In the genomic region with DNA sequence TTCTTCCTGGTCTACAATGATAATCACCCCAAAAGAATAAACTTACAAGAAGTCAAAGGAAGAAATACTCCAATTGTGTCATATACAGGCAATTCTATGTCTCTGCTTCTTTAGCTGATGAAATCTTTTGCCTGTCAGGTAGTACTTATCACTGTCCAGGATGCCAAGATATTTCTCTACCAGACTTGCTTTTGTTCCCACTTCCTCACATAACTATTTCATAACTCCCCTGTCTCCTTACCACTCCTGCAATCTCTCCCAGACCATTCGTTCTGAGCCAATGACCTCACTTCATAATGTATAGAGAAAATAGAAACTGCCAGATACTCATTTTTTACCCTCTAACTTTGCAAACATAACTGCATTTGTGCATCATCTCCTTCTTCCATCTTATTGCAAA, we compare ENCODE assay signal across 19 cellular contexts.
"Had no signal": no experiment of that assay in that cellular context is flagged by ENCODE, and none has a peak within 500 bp of the region (broad histone marks: within the 10 kb centered on the region; RNA-seq: fewer than 3 reads in every experiment).

No MANE protein-coding gene starts in this region.

- H3K27ac ChIP-seq: colonic mucosa, esophagus muscularis mucosa, neural progenitor cell, parathyroid adenoma, prostate gland, right atrium auricular region, sigmoid colon, stomach, thyroid gland had no signal

- DNase-seq: colonic mucosa; effector CD8-positive, alpha-beta T cell; endodermal cell; left ventricle myocardium superior; mesenchymal stem cell; naive thymus-derived CD4-positive, alpha-beta T cell; sigmoid colon; stimulated activated CD4-positive, alpha-beta T cell treated with anti-CD3 and anti-CD28 coated beads, Interleukin-2, amount 100 ng/mL, for 24 hours; stimulated activated CD4-positive, alpha-beta T cell treated with anti-CD3 and anti-CD28 coated beads, Interleukin-4, amount 100 ng/mL, for 24 hours; stimulated activated naive CD4-positive, alpha-beta T cell treated with Interleukin-2 at 50 U/mL for 16 hours; stomach; thyroid gland; trophoblast cell had no signal

- H3K4me3 ChIP-seq: colonic mucosa, esophagus muscularis mucosa, lung, neural progenitor cell, prostate gland, right atrium auricular region, sigmoid colon, stomach, thyroid gland had no signal

- H3K9me3 ChIP-seq: colonic mucosa, esophagus muscularis mucosa, prostate gland, right atrium auricular region, sigmoid colon, stomach, thyroid gland had no signal

- H3K4me1 ChIP-seq: colonic mucosa, esophagus muscularis mucosa, neural progenitor cell, prostate gland, right atrium auricular region, sigmoid colon, stomach, thyroid gland had no signal

- H3K36me3 ChIP-seq: colonic mucosa, neural progenitor cell, prostate gland, right atrium auricular region had no signal

- H3K27me3 ChIP-seq: colonic mucosa, esophagus muscularis mucosa, neural progenitor cell, right atrium auricular region, sigmoid colon, stomach, thyroid gland had no signal
